15 cellular contexts compared by ENCODE assay signal in the genomic region with DNA sequence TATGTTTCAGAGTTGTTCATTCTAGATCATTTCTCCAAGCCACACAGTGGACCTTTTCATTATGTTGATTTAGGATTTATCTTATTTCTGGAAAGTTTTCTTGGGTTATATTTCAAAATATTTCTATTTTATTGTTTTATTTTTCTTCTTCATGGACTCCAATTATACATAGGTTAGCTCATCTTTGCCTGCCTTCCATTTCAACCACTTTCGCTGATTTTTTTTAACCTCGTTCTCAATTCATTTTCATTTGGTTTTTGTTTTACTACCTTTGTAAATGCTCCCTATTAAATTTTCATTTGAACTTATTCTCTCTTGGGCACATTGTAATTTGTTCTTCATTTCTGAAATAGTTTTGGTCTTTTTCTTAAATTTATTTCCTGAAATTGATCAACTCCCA.
"Had no signal": no experiment of that assay in that cellular context is flagged by ENCODE, and none has a peak within 500 bp of the region (broad histone marks: within the 10 kb centered on the region; RNA-seq: fewer than 3 reads in every experiment).

No MANE protein-coding gene starts in this region.

- H3K27me3 ChIP-seq: MG63, SJSA1 had no signal

- H3K36me3 ChIP-seq: MG63, SJSA1 had no signal

- H3K27ac ChIP-seq: HL-60, SK-N-MC had no signal

- DNase-seq: KG1, MG63, NCI-H1092, NCI-H1417 treated with DMSO at 0.1 percent for 48 hours, NCI-H1930, NCI-H2171, NCI-H226, NCI-H510A, NCI-H524 treated with DMSO at 0.1 percent for 48 hours, NCI-H774, Right ventricle myocardium superior, SIG-M5 had no signal

- H3K4me3 ChIP-seq: MG63, SJSA1, SK-N-MC had no signal
